8 cellular contexts compared by ENCODE assay signal in the genomic region with DNA sequence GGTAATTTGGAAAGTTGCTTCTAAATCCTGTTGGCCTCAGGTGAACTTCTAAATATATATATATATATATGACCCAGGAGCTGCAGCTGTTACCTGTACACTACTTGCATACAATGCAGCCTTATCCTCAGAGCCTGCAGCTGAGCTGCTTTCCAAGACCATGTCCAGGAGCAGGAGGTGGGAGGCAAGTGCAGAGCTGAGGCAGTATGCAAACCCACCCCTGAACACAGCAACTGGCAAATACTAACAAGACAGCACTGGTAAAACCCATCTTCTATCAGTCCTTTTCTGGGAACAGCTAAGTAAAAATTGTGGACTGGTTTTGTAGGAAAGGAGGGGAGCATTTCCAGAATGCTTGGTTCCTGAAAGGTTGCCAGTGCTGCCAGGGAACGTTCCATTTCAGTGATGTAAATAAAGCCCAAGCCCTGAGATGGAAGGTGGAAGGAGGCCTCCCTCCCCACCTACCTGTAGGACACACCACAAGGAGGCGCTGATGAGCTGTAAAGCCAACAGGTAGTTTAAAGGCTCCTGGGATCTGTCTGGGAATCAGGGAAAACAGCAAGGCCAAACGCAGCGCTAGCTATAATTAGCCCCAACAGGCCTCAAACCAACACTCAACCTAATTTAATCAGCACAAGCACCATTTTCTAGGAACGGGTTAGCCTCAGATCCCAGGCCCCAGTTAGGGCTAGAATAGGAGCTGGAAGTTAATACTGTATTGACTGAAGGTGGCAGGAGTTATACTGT.
A peak's percentile ranks its signal among the peaks of the same experiment; 100 is the strongest.
DNase-seq lines count a peak whose midpoint lies in the region; ATAC-seq and TF ChIP-seq lines count a peak whose summit lies in the region.

No MANE protein-coding gene starts in this region.

- no peak overlapping the region for H3K4me3 Mint-ChIP-seq in natural killer cell treated with Interleukin-12 subunit alpha and Interleukin-12 subunit beta and Interleukin-15 and Interleukin-18, amount 100 ng/mL, for 72 hours
- H3K4me3 Mint-ChIP-seq in stimulated activated naive B cell treated with anti-CD40 and anti-IgM and Interleukin-4, amounts not matched to agents 10 μg/mL and 1 μg/mL and 100 μg/mL, for 72 hours: no peak overlapping the region

- peaks cover 0 to 4% (median 0%) of the 10 kb centered on the region in 3 donors for H3K36me3 ChIP-seq in esophagus squamous epithelium

- H3K27ac Mint-ChIP-seq in natural killer cell treated with Interleukin-12 subunit alpha and Interleukin-12 subunit beta and Interleukin-15 and Interleukin-18, amount 100 ng/mL, for 72 hours: no peak overlapping the region
- no peak overlapping the region for H3K27ac Mint-ChIP-seq in stimulated activated naive B cell treated with anti-CD40 and anti-IgM and Interleukin-4, amounts not matched to agents 10 μg/mL and 1 μg/mL and 100 μg/mL, for 72 hours

- H3K9me3 Mint-ChIP-seq in natural killer cell treated with Interleukin-12 subunit alpha and Interleukin-12 subunit beta and Interleukin-15 and Interleukin-18, amount 100 ng/mL, for 72 hours: no peaks in the 10 kb centered on the region
- no peaks in the 10 kb centered on the region for H3K9me3 Mint-ChIP-seq in stimulated activated naive B cell treated with anti-CD40 and anti-IgM and Interleukin-4, amounts not matched to agents 10 μg/mL and 1 μg/mL and 100 μg/mL, for 72 hours

- no peaks in the 10 kb centered on the region for H3K27me3 ChIP-seq in esophagus squamous epithelium

- no peaks in the 10 kb centered on the region for H3K27me3 Mint-ChIP-seq in natural killer cell treated with Interleukin-12 subunit alpha and Interleukin-12 subunit beta and Interleukin-15 and Interleukin-18, amount 100 ng/mL, for 72 hours
- no peaks in the 10 kb centered on the region for H3K27me3 Mint-ChIP-seq in stimulated activated naive B cell treated with anti-CD40 and anti-IgM and Interleukin-4, amounts not matched to agents 10 μg/mL and 1 μg/mL and 100 μg/mL, for 72 hours

- TF ChIP-seq CTCF in esophagus squamous epithelium (IDR thresholded peaks at IDR 0.05): peak; percentile 73 to 97 (median 94)

- no peak for TF ChIP-seq POLR2A in esophagus squamous epithelium (IDR thresholded peaks at IDR 0.05)

- peaks cover 4 to 40% (median 22%) of the 10 kb centered on the region in 3 donors for H3K4me1 ChIP-seq in esophagus squamous epithelium

- intact Hi-C loops in esophagus squamous epithelium (cut with DNase I): loop anchor here (2.0 to 10.0 kb wide), 2 partner anchors 59 to 147 kb away; no protein-coding TSS in a partner anchor

- H3K27ac ChIP-seq in esophagus squamous epithelium: peak overlapping the region in 3 of 4 donors; percentile 53 to 69 (median 57)

- WGBS in esophagus squamous epithelium, 2 donors: 4 to 5% methylated on average over 2 to 5 of the region's 5 CpGs

- peak; percentile 52 for DNase-seq in AG08396 (ENCODE audit: low spot score)
- DNase-seq in Jurkat, Clone E6-1 (ENCODE audit: low read depth, low spot score): peak; percentile 52
- DNase-seq in OCI-M1 (lab: John Stamatoyannopoulos, UW): peak; percentile 88
- peak; percentile 64 for DNase-seq in activated T-cell treated with anti-CD3 and anti-CD28 coated beads for 48 hours (ENCODE audit: low read depth)
- peak; percentile 3 for DNase-seq in esophagus squamous epithelium (lab: John Stamatoyannopoulos, UW)
- peak; percentile 75 for DNase-seq in natural killer cell treated with Interleukin-12 subunit alpha and Interleukin-12 subunit beta and Interleukin-15 and Interleukin-18, amount 100 ng/mL, for 72 hours (ENCODE audit: low spot score)
- peak; percentile 40 for DNase-seq in stimulated activated naive B cell treated with anti-CD40 and anti-IgM and Interleukin-4, amounts not matched to agents 10 μg/mL and 1 μg/mL and 100 μg/mL, for 72 hours

- H3K9me3 ChIP-seq in esophagus squamous epithelium: no peaks in the 10 kb centered on the region

- H3K36me3 Mint-ChIP-seq in natural killer cell treated with Interleukin-12 subunit alpha and Interleukin-12 subunit beta and Interleukin-15 and Interleukin-18, amount 100 ng/mL, for 72 hours: peaks cover 4% of the 10 kb centered on the region
- peaks cover 0 to 5% of the 10 kb centered on the region in 2 donors for H3K36me3 Mint-ChIP-seq in stimulated activated naive B cell treated with anti-CD40 and anti-IgM and Interleukin-4, amounts not matched to agents 10 μg/mL and 1 μg/mL and 100 μg/mL, for 72 hours

- no peak overlapping the region for H3K4me3 ChIP-seq in Jurkat, Clone E6-1 (ENCODE audit: low read length)
- no peak overlapping the region for H3K4me3 ChIP-seq in esophagus squamous epithelium

- peak; percentile 48 for ATAC-seq in GM19035 (IDR thresholded peaks at IDR 0.05; ENCODE audit: unreplicated experiment)
- peak; percentile 45 to 71 for ATAC-seq in natural killer cell treated with Interleukin-12 subunit alpha and Interleukin-12 subunit beta and Interleukin-15 and Interleukin-18, amount 100 ng/mL, for 72 hours
- ATAC-seq in stimulated activated naive B cell treated with anti-CD40 and anti-IgM and Interleukin-4, amounts not matched to agents 10 μg/mL and 1 μg/mL and 100 μg/mL, for 72 hours (replicated peaks): peak; percentile 79 to 83

- H3K4me1 Mint-ChIP-seq in natural killer cell treated with Interleukin-12 subunit alpha and Interleukin-12 subunit beta and Interleukin-15 and Interleukin-18, amount 100 ng/mL, for 72 hours (ENCODE audit: low read depth in 2 of 2): peaks cover 0 to 12% of the 10 kb centered on the region in 2 donors
- H3K4me1 Mint-ChIP-seq in stimulated activated naive B cell treated with anti-CD40 and anti-IgM and Interleukin-4, amounts not matched to agents 10 μg/mL and 1 μg/mL and 100 μg/mL, for 72 hours: no peaks in the 10 kb centered on the region

Comparison
In these comparisons a context has a peak if more than half of its experiments do, and no peak if none do; other contexts are left out.
1. DNase-seq: peak in every context shown above with its lines; median percentile 88 in OCI-M1; 75 in natural killer cell treated with Interleukin-12 subunit alpha and Interleukin-12 subunit beta and Interleukin-15 and Interleukin-18, amount 100 ng/mL, for 72 hours; 64 in activated T-cell treated with anti-CD3 and anti-CD28 coated beads for 48 hours; 52 in AG08396; 52 in Jurkat, Clone E6-1; 40 in stimulated activated naive B cell treated with anti-CD40 and anti-IgM and Interleukin-4, amounts not matched to agents 10 μg/mL and 1 μg/mL and 100 μg/mL, for 72 hours; 3 in esophagus squamous epithelium.